In the genomic region with DNA sequence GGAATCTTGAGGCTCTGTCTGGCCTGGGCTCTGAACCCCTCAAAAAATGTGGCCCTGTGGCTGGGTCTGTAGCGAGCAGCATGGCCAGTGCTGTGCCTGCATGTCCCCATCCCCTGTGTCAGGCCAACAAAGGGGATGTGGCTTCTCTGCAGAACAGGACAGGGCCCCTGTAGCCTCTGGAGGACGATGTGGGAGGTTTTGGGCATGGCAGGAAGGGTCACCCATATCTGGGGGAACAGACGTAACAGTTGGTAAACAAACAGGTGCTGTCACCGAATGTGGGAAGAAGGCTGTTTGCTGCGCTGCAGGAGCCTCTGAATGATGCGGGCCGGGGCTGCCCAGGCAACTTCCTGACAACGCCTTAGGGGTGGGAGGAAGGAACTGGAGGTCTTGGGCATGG, we compare ENCODE assay signal across 21 cellular contexts.
"Had no signal": no experiment of that assay in that cellular context is flagged by ENCODE, and none has a peak within 500 bp of the region (broad histone marks: within the 10 kb centered on the region; RNA-seq: fewer than 3 reads in every experiment).

No MANE protein-coding gene starts in this region.

- H3K36me3 Mint-ChIP-seq: activated naive CD8-positive, alpha-beta T cell; natural killer cell treated with Interleukin-12 subunit alpha and Interleukin-12 subunit beta and Interleukin-15 and Interleukin-18, amount 100 ng/mL, for 72 hours had no signal

- H3K4me3 ChIP-seq: lung, mucosa of descending colon, SJSA1, smooth muscle cell, upper lobe of left lung had no signal

- H3K36me3 ChIP-seq: brain microvascular endothelial cell had no signal

- H3K27me3 ChIP-seq: brain microvascular endothelial cell, SJSA1, upper lobe of left lung had no signal

- H3K9me3 ChIP-seq: mucosa of descending colon, SJSA1, upper lobe of left lung had no signal

- DNase-seq: activated CD4-positive, alpha-beta T cell treated with anti-CD3 and anti-CD28 coated beads for 4 hours; activated CD8-positive, alpha-beta memory T cell treated with anti-CD3 and anti-CD28 coated beads, Interleukin-2, amount 10 ng/mL, durations not matched to agents 7 days and 5 days; activated effector memory CD4-positive, alpha-beta T cell treated with Interleukin-2 at 50 U/mL for 16 hours; activated T-cell treated with anti-CD3 and anti-CD28 coated beads, Interleukin-2, amount 50 U/mL, for 24 hours; amygdala; brain microvascular endothelial cell; cerebellar nuclear complex; dermis blood vessel endothelial cell; mucosa of descending colon; retina; stimulated activated naive CD4-positive, alpha-beta T cell; substantia nigra; SW 1271 had no signal

- ATAC-seq: activated CD8-positive, alpha-beta memory T cell treated with anti-CD3 and anti-CD28 coated beads, Interleukin-2, amount 10 ng/mL, durations not matched to agents 7 days and 5 days; mucosa of descending colon; natural killer cell treated with Interleukin-12 subunit alpha and Interleukin-12 subunit beta and Interleukin-15 and Interleukin-18, amount 100 ng/mL, for 72 hours had no signal

- H3K27ac ChIP-seq: brain microvascular endothelial cell, SJSA1, VCaP had no signal

- H3K27ac Mint-ChIP-seq: activated CD8-positive, alpha-beta memory T cell treated with anti-CD3 and anti-CD28 coated beads, Interleukin-2, amount 10 ng/mL, durations not matched to agents 7 days and 5 days; activated naive CD8-positive, alpha-beta T cell; activated T-cell treated with anti-CD3 and anti-CD28 coated beads, Interleukin-2, amount 50 U/mL, for 24 hours; natural killer cell treated with Interleukin-12 subunit alpha and Interleukin-12 subunit beta and Interleukin-15 and Interleukin-18, amount 100 ng/mL, for 72 hours; T-helper 2 cell treated with Interferon-gamma antibody and Interleukin-4, amounts not matched to agents 5 μg/mL and 100 μg/mL, for 36 hours had no signal

- H3K9me3 Mint-ChIP-seq: activated T-cell treated with anti-CD3 and anti-CD28 coated beads, Interleukin-2, amount 50 U/mL, for 24 hours; natural killer cell treated with Interleukin-12 subunit alpha and Interleukin-12 subunit beta and Interleukin-15 and Interleukin-18, amount 100 ng/mL, for 72 hours had no signal

- H3K4me3 Mint-ChIP-seq: activated CD8-positive, alpha-beta memory T cell treated with anti-CD3 and anti-CD28 coated beads, Interleukin-2, amount 10 ng/mL, durations not matched to agents 7 days and 5 days; activated naive CD8-positive, alpha-beta T cell; activated T-cell treated with anti-CD3 and anti-CD28 coated beads, Interleukin-2, amount 50 U/mL, for 24 hours; natural killer cell treated with Interleukin-12 subunit alpha and Interleukin-12 subunit beta and Interleukin-15 and Interleukin-18, amount 100 ng/mL, for 72 hours; T-helper 2 cell treated with Interferon-gamma antibody and Interleukin-4, amounts not matched to agents 5 μg/mL and 100 μg/mL, for 36 hours had no signal

- H3K27me3 Mint-ChIP-seq: activated CD8-positive, alpha-beta memory T cell treated with anti-CD3 and anti-CD28 coated beads, Interleukin-2, amount 10 ng/mL, durations not matched to agents 7 days and 5 days; activated naive CD8-positive, alpha-beta T cell; activated T-cell treated with anti-CD3 and anti-CD28 coated beads, Interleukin-2, amount 50 U/mL, for 24 hours; natural killer cell treated with Interleukin-12 subunit alpha and Interleukin-12 subunit beta and Interleukin-15 and Interleukin-18, amount 100 ng/mL, for 72 hours had no signal
